ENCODE assay signal across 9 cellular contexts in the genomic region with DNA sequence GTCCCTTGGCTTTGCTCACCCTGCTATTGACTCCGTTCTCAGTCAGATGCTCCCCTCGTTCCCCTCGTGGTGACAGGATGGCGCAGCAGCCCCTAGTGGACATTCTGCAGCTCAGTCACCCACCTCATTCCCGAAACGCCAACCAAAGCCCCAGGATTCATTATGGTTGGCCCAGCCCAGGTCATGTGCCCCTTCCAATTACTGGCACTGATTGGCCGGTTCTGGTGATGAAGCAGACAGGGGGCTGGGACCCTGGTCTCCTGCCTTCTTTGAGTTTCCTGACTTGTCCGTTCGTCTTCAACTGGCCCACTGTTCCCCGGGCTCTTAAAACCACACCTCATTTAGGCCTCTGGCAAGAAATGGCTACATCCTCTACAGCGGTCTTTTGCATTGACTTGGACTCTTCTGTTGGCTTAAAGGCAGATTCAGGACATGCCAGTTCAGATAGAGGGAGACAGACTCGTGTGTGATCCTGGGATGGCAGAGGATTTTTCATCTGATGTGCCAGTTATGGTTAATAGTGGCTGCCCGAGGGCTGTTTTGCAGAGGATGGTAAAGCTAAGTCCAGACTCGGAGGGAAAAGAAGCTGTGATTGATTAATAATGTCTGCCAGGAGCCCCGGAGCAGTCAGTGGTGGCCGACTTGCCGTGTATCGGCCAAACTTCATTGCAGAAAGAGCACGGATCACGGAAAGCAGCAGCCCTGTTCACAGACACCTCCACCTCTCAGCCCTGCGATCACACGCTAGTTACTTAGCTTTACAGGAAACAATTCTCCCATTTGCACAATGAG. TPM values are rescaled to one million over a fixed set of nuclear protein-coding genes. Genes with fewer than 3 reads are reported as not detected.
DNase-seq lines count a peak whose midpoint lies in the region; ATAC-seq and TF ChIP-seq lines count a peak whose summit lies in the region.
"Had no signal": no experiment of that assay in that cellular context is flagged by ENCODE, and none has a peak within 500 bp of the region (broad histone marks: within the 10 kb centered on the region; RNA-seq: fewer than 3 reads in every experiment).

No MANE protein-coding gene starts in this region.

- H3K27me3 ChIP-seq in lower lobe of right lung (ENCODE audit: low read depth) = no peaks in the 10 kb centered on the region

- TF ChIP-seq CTCF in lower lobe of right lung (IDR thresholded peaks at IDR 0.05) = peak; percentile 40

- ATAC-seq in GM19467 (IDR thresholded peaks at IDR 0.05; ENCODE audit: unreplicated experiment) (peak; percentile 95), lower lobe of right lung (peak in 1 of 2 donors; percentile 58), HG03432 (IDR thresholded peaks at IDR 0.05; ENCODE audit: unreplicated experiment) (no peak), HG03196 (IDR thresholded peaks at IDR 0.05; ENCODE audit: unreplicated experiment) (no peak)

- intact Hi-C loops in lower lobe of right lung (cut with DNase I) = no loop called here

- peaks cover 7% of the 10 kb centered on the region for H3K9me3 ChIP-seq in lower lobe of right lung

- no peaks in the 10 kb centered on the region for H3K4me1 ChIP-seq in lower lobe of right lung

- H3K27ac ChIP-seq in lower lobe of right lung = no peak overlapping the region
- H3K27ac ChIP-seq: thoracic aorta had no signal

- H3K4me3 ChIP-seq in lower lobe of right lung = peak overlapping the region; percentile 44
- H3K4me3 ChIP-seq: thoracic aorta had no signal

- H3K36me3 ChIP-seq in lower lobe of right lung = no peaks in the 10 kb centered on the region
- H3K36me3 ChIP-seq: thoracic aorta had no signal

- DNase-seq in SK-N-DZ (ENCODE audit: low spot score) (peak; percentile 90), cerebellar cortex (ENCODE audit: low spot score) (peak; percentile 88), lower lobe of right lung (no peak), NOMO-1 treated with dmso at 0.1 percent for 144 hours (lab: John Stamatoyannopoulos, UW; ENCODE audit: unreplicated experiment) (no peak)
- DNase-seq in stimulated activated CD8-positive, alpha-beta memory T cell treated with anti-CD3 and anti-CD28 coated beads, Interleukin-15, amount 100 ng/mL, for 1 hour (ENCODE audit: low read depth) = peak; percentile 4

RNA-seq across cellular contexts. Expression of a gene that starts 37.8 kb away (rescaled TPM):
- 42.8 and 54.0 TPM in 2 replicates for polyA plus RNA-seq in SK-N-DZ (2014; cell fraction: cytosol; rRNA removed)
- 31.0 and 39.0 TPM in 2 replicates for polyA plus RNA-seq in SK-N-DZ (2014; cell fraction: nucleus; rRNA removed)
- total RNA-seq in lower lobe of right lung = 9.5 TPM

RNA-seq across cellular contexts. Expression of a gene that starts 38.1 kb away (rescaled TPM):
- 32.3 and 35.1 TPM in 2 replicates for polyA plus RNA-seq in SK-N-DZ (2014; cell fraction: cytosol; rRNA removed)
- polyA plus RNA-seq in SK-N-DZ (2014; cell fraction: nucleus; rRNA removed) = 50.3 and 63.1 TPM in 2 replicates
- 31.8 TPM for total RNA-seq in lower lobe of right lung

Comparison
In these comparisons a context has a peak if more than half of its experiments do, and no peak if none do; other contexts are left out.
1. DNase-seq: peak in SK-N-DZ (single experiment), cerebellar cortex (single experiment) and stimulated activated CD8-positive, alpha-beta memory T cell treated with anti-CD3 and anti-CD28 coated beads, Interleukin-15, amount 100 ng/mL, for 1 hour (single experiment); none in lower lobe of right lung (single experiment) and NOMO-1 treated with dmso at 0.1 percent for 144 hours (single experiment).